8 cellular contexts compared by ENCODE assay signal in the genomic region with DNA sequence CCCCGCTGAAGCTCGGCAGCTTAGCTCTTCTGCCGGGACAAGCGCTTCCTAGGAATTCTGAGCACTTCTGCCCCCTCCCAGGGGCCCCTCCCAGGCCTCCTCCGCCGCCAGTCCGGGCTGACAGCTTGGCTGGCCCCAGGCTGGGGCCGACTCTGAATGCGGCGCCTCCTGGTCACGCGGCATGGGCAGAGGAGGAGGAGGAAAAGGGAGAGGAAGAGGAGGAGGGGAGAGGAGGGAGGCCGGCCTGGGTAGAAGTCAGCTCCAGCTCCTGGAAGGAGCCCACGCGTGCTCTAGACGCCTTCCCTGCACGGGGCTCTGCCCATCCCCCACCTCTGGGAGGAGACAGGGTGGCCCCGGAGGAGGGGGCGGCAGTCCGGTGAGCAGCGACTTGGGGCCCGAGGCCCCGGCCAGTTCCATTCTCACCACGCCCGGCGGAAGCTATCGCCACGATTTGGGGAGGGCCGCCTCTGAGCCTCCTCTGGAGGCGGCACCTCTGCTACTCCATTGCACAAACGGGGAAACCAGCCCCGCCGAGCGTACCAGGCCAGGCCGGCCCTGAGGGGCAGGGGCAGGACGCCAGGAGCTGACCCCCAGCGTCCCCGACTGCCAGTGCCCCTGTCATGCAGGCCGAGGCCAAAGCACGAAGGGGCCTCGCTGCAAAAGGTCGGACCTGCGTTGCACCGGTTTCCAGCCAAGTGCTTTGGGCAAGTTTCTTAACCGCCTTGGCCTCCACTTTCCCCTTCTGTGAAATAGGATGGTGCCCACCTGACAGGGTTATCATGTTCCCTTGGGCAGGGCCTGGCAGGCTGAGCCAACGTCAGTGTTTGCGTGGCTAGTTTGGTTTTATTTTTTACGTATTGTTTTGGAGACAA. TPM values are rescaled to one million over a fixed set of nuclear protein-coding genes. Genes with fewer than 3 reads are reported as not detected.
DNase-seq lines count a peak whose midpoint lies in the region; ATAC-seq, FAIRE-seq and TF ChIP-seq lines count a peak whose summit lies in the region.

No MANE protein-coding gene starts in this region.

- H3K9me3 Mint-ChIP-seq in IgD-negative memory B cell = no peaks in the 10 kb centered on the region

- peak overlapping the region; percentile 73 to 91 (median 86) for H3K4me3 Mint-ChIP-seq in IgD-negative memory B cell

- FAIRE-seq in bronchial epithelial cell (lab: Jason Lieb, UNC) = no peak

- no peaks in the 10 kb centered on the region for H3K9me3 ChIP-seq in lower lobe of right lung

- peak overlapping the region; percentile 41 for H3K27ac ChIP-seq in lower lobe of right lung

- no peak for TF ChIP-seq CTCF in bronchial epithelial cell (IDR thresholded peaks at IDR 0.05; ENCODE audit: insufficient read depth, low read length, severe bottlenecking)
- no peak for TF ChIP-seq CTCF in lower lobe of right lung (IDR thresholded peaks at IDR 0.05)

- intact Hi-C loops in lower lobe of right lung (cut with DNase I) = no loop called here

- peak overlapping the region; percentile 9 to 91 (median 81) for H3K27ac Mint-ChIP-seq in IgD-negative memory B cell

- H3K4me1 Mint-ChIP-seq in IgD-negative memory B cell = peaks cover 6 to 11% (median 8%) of the 10 kb centered on the region in 3 donors

- DNase-seq in AG20443 (ENCODE audit: low spot score) (peak; percentile 36), bronchial epithelial cell (ENCODE audit: low read depth) (no peak), lower lobe of right lung (peak; percentile 52), ureter (ENCODE audit: low spot score) (peak; percentile 59), DMS114 treated with DMSO at 0.1 percent for 48 hours (lab: John Stamatoyannopoulos, UW; ENCODE audit: unreplicated experiment) (no peak)

- H3K36me3 Mint-ChIP-seq in IgD-negative memory B cell = no peaks in the 10 kb centered on the region

- no peak for ATAC-seq in lower lobe of right lung
- ATAC-seq in HG03442 (IDR thresholded peaks at IDR 0.05; ENCODE audit: unreplicated experiment) = no peak
- no peak for ATAC-seq in GM18873 (IDR thresholded peaks at IDR 0.05; ENCODE audit: low FRiP score, unreplicated experiment)

- peaks cover 12% of the 10 kb centered on the region for H3K27me3 Mint-ChIP-seq in IgD-negative memory B cell

- peaks cover 25% of the 10 kb centered on the region for H3K4me1 ChIP-seq in lower lobe of right lung

- H3K27me3 ChIP-seq in bronchial epithelial cell (ENCODE audit: control insufficient read depth, insufficient read depth, low read length) (no peaks in the 10 kb centered on the region), lower lobe of right lung (ENCODE audit: low read depth) (peaks cover 5% of the 10 kb centered on the region)

- H3K36me3 ChIP-seq in bronchial epithelial cell (ENCODE audit: control insufficient read depth, insufficient read depth, low read length) = no peaks in the 10 kb centered on the region
- no peaks in the 10 kb centered on the region for H3K36me3 ChIP-seq in lower lobe of right lung

- H3K4me3 ChIP-seq in bronchial epithelial cell (ENCODE audit: low read depth, low read length) (peak overlapping the region; percentile 31), lower lobe of right lung (peak overlapping the region; percentile 90)

RNA-seq across cellular contexts. Expression of a gene that starts 31.6 kb away (rescaled TPM):
- 0.55 TPM for polyA plus RNA-seq in IgD-negative memory B cell
- total RNA-seq in bronchial epithelial cell (6.1 and 9.9 TPM in 2 replicates), lower lobe of right lung (1.0 TPM), ureter (3.6 TPM)

Comparison
In these comparisons a context has a peak if more than half of its experiments do, and no peak if none do; other contexts are left out.
1. DNase-seq: peak in AG20443 (single experiment), lower lobe of right lung (single experiment) and ureter (single experiment); none in bronchial epithelial cell (single experiment) and DMS114 treated with DMSO at 0.1 percent for 48 hours (single experiment).